1 cellular context compared by ENCODE assay signal in the genomic region with DNA sequence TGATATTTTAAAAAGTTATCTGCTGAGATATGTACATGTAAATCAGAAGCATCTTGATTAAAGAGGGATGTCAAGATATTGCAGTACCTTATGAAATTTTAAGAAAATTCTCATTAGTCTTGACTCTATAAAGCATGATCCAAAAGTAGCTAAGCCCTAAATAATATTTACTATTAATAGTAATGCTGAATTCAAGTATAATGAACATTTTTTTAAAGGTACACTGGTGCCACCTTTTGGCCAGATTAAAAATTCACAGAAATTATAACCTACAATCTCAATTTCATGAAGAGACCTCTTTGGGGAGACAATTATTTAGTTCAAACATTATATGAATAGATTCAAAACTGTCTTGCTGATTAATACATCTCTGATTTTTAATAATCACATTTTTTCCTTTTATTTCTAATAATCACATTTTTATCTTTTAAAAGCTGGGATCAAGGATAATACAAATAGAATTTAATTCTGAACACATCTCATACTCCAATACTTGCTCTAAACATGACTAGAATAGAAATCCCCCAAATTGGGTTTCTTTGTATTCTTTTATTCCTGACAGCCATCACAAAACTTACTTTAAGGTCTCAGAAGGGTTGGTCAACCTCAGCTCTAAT.
TF ChIP-seq lines count a peak whose summit lies in the region.

No MANE protein-coding gene starts in this region.

TF ChIP-seq in K562, 482 proteins besides CTCF, POLR2A, EP300 and RAD21 (continued from another document):
- no peak for TF ChIP-seq AFF1 (IDR thresholded peaks at IDR 0.05; ENCODE audit: low read depth in 1 of 2, partially characterized antibody in 2 of 2)
